14 cellular contexts compared by ENCODE assay signal in genomic region chr20:39036851-39037250, GRCh38.
"Had no signal": no experiment of that assay in that cellular context is flagged by ENCODE, and none has a peak within 500 bp of the region (broad histone marks: within the 10 kb centered on the region; RNA-seq: fewer than 3 reads in every experiment).

No MANE protein-coding gene starts in this region.

- H3K27ac Mint-ChIP-seq: activated CD4-positive, alpha-beta T cell treated with anti-CD3 and anti-CD28 coated beads, Interleukin-2, amount 10 ng/mL, durations not matched to agents 7 days and 5 days; activated naive CD8-positive, alpha-beta T cell; T-helper 17 cell had no signal

- H3K4me2 ChIP-seq: hepatocyte had no signal

- H3K4me1 Mint-ChIP-seq: activated CD4-positive, alpha-beta T cell treated with anti-CD3 and anti-CD28 coated beads, Interleukin-2, amount 10 ng/mL, durations not matched to agents 7 days and 5 days; T-helper 17 cell had no signal

- H3K9me3 ChIP-seq: right atrium auricular region, upper lobe of left lung had no signal

- H3K4me3 Mint-ChIP-seq: activated CD4-positive, alpha-beta T cell treated with anti-CD3 and anti-CD28 coated beads, Interleukin-2, amount 10 ng/mL, durations not matched to agents 7 days and 5 days; activated naive CD8-positive, alpha-beta T cell; T-helper 17 cell had no signal

- H2AFZ ChIP-seq: hepatocyte had no signal

- ATAC-seq: T-helper 17 cell had no signal

- DNase-seq: activated CD4-positive, alpha-beta T cell treated with anti-CD3 and anti-CD28 coated beads, Interleukin-2, amount 10 ng/mL, durations not matched to agents 7 days and 5 days; activated CD4-positive, CD25-positive, alpha-beta regulatory T cell; activated T-cell treated with anti-CD3 and anti-CD28 coated beads, Interleukin-2, amount 50 U/mL, for 1 hour; anterior cingulate cortex; dorsolateral prefrontal cortex; posterior cingulate gyrus; small intestine; T-helper 17 cell; upper lobe of left lung had no signal

- H3K27ac ChIP-seq: hepatocyte, right atrium auricular region, upper lobe of left lung had no signal

- FAIRE-seq: endometrium, small intestine, TTC549 had no signal

- H3K79me2 ChIP-seq: hepatocyte had no signal

- H3K27me3 Mint-ChIP-seq: activated CD4-positive, alpha-beta T cell treated with anti-CD3 and anti-CD28 coated beads, Interleukin-2, amount 10 ng/mL, durations not matched to agents 7 days and 5 days; activated naive CD8-positive, alpha-beta T cell; T-helper 17 cell had no signal

- H3K27me3 ChIP-seq: dorsolateral prefrontal cortex, hepatocyte, right atrium auricular region, upper lobe of left lung had no signal

- H3K4me1 ChIP-seq: right atrium auricular region, upper lobe of left lung had no signal

- H3K4me3 ChIP-seq: dorsolateral prefrontal cortex, hepatocyte, right atrium auricular region, upper lobe of left lung had no signal

- H3K9me3 Mint-ChIP-seq: activated CD4-positive, alpha-beta T cell treated with anti-CD3 and anti-CD28 coated beads, Interleukin-2, amount 10 ng/mL, durations not matched to agents 7 days and 5 days had no signal
